Comparison of ENCODE assay signal across 12 cellular contexts in the genomic region with DNA sequence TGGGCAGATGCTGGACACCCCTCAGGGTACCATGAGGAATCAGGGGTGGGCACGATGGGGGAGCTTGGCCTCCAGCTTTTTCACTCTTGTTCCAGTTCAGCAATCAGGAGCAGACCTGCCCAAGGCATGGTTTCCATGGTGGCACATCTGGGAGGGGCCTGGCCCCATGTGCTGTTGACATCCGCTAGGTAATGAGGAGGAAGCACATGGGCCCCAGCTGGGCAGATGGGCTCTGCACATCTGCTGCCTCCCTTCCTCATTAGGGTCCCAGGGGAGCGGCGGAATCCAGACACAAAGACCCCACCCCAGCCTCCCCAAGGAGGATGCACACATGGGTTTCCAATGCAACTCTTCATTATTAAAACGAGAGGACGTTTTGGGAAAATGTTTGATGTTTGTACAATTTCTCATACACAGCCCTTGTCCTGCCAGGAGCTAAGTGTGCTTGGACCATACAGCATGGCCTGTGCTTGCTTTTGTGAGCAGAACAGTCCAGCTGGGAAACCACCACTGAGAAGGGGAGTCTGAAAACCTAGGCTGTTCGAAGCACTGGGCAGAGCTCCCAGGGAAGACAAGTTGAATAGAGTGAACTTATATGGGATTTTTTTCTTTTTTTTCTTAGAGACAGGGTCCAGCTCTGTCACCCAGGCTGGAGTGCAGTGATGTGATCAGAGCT. TPM values are rescaled to one million over a fixed set of nuclear protein-coding genes. Genes with fewer than 3 reads are reported as not detected.
DNase-seq lines count a peak whose midpoint lies in the region; ATAC-seq lines count a peak whose summit lies in the region.
"Had no signal": no experiment of that assay in that cellular context is flagged by ENCODE, and none has a peak within 500 bp of the region (broad histone marks: within the 10 kb centered on the region; RNA-seq: fewer than 3 reads in every experiment).

No MANE protein-coding gene starts in this region.

- H3K4me3 ChIP-seq in adipocyte (ENCODE audit: low read length) = no peak overlapping the region
- H3K4me3 ChIP-seq in muscle layer of duodenum (ENCODE audit: low read depth in 1 of 2, low read length in 2 of 2) = no peak overlapping the region

- peak; percentile 74 for ATAC-seq in Right ventricle myocardium inferior
- ATAC-seq in HG02973 (IDR thresholded peaks at IDR 0.05; ENCODE audit: unreplicated experiment) = no peak
- ATAC-seq: naive thymus-derived CD8-positive, alpha-beta T cell; Panc1 had no signal

- no peaks in the 10 kb centered on the region for H3K36me3 ChIP-seq in adipocyte (ENCODE audit: control insufficient read depth, insufficient read depth, low read length, severe bottlenecking)
- H3K36me3 ChIP-seq in muscle layer of duodenum (ENCODE audit: control insufficient read depth in 1 of 2, insufficient read depth in 2 of 2, low read length in 2 of 2) = no peaks in the 10 kb centered on the region

- H3K27me3 ChIP-seq in adipocyte (replicated peaks; ENCODE audit: control insufficient read depth, insufficient read depth, low read length) (no peaks in the 10 kb centered on the region), muscle layer of duodenum (ENCODE audit: low read depth, low read length) (no peaks in the 10 kb centered on the region)

- H3K9ac ChIP-seq in adipocyte (ENCODE audit: low read length) = peak overlapping the region; percentile 75

- peaks cover 3% of the 10 kb centered on the region for H3K9me3 ChIP-seq in adipocyte (ENCODE audit: control insufficient read depth, low read length)
- H3K9me3 ChIP-seq in muscle layer of duodenum (ENCODE audit: control insufficient read depth in 1 of 2, low read length in 2 of 2) = no peaks in the 10 kb centered on the region

- intact Hi-C loops in Right ventricle myocardium inferior (cut with DNase I) = no loop called here
- intact Hi-C loops in cardiac septum (cut with DNase I) = no loop called here

- no peak for DNase-seq in Right ventricle myocardium inferior (ENCODE audit: missing footprints)
- DNase-seq in cardiac septum (ENCODE audit: low spot score) = no peak
- no peak for DNase-seq in adipocyte (ENCODE audit: low read depth)
- no peak for DNase-seq in SKM-1 (lab: John Stamatoyannopoulos, UW; ENCODE audit: unreplicated experiment)
- no peak for DNase-seq in GM03348 (ENCODE audit: low spot score)
- DNase-seq in NCI-H2029 treated with DMSO at 0.1 percent for 48 hours (lab: John Stamatoyannopoulos, UW) = no peak
- DNase-seq: activated CD8-positive, alpha-beta memory T cell treated with anti-CD3 and anti-CD28 coated beads for 24 hours; foreskin melanocyte had no signal

- peaks cover 37% of the 10 kb centered on the region for H3K4me1 ChIP-seq in adipocyte (ENCODE audit: control insufficient read depth, insufficient read depth, low read length)
- peaks cover 16 to 28% of the 10 kb centered on the region in 2 donors for H3K4me1 ChIP-seq in muscle layer of duodenum (ENCODE audit: control insufficient read depth in 1 of 2, insufficient read depth in 2 of 2, low read length in 2 of 2)

- H3K27ac ChIP-seq in muscle layer of duodenum (ENCODE audit: low read length) = peak overlapping the region; percentile 66

RNA-seq across cellular contexts. Expression of a gene that starts 23.7 kb away (rescaled TPM):
- 4.2 TPM for total RNA-seq in Right ventricle myocardium inferior
- 8.6 TPM for total RNA-seq in cardiac septum
